In genomic region chr6:142845143-142845571, GRCh38 we compare ENCODE assay signal across 8 cellular contexts.
DNase-seq lines count a peak whose midpoint lies in the region; ATAC-seq and TF ChIP-seq lines count a peak whose summit lies in the region.

No MANE protein-coding gene starts in this region.

- H3K27me3 ChIP-seq in Loucy (ENCODE audit: insufficient read depth, low read length, poor library complexity, severe bottlenecking) (no peaks in the 10 kb centered on the region), ectodermal cell (ENCODE audit: control insufficient read depth, insufficient read depth, low read length, poor library complexity, severe bottlenecking) (no peaks in the 10 kb centered on the region), prostate gland (replicated peaks; ENCODE audit: insufficient read depth) (no peaks in the 10 kb centered on the region)

- H3K4me1 ChIP-seq in Loucy (ENCODE audit: insufficient read depth, low read length, poor library complexity, severe bottlenecking) (peaks cover 70% of the 10 kb centered on the region), ectodermal cell (ENCODE audit: control insufficient read depth, insufficient read depth, low read length) (peaks cover 22% of the 10 kb centered on the region), prostate gland (replicated peaks) (peaks cover 6% of the 10 kb centered on the region)

- TF ChIP-seq CTCF in Loucy (conservative IDR thresholded peaks at IDR 0.05; ENCODE audit: low read length) (no peak), prostate gland (IDR thresholded peaks at IDR 0.05) (no peak)

- peak overlapping the region; percentile 31 for H3K4me2 ChIP-seq in Loucy (ENCODE audit: low read depth, low read length, poor library complexity, severe bottlenecking)

- peak; percentile 38 for ATAC-seq in GM21529 (IDR thresholded peaks at IDR 0.05; ENCODE audit: unreplicated experiment)

- DNase-seq in ELR (ENCODE audit: low read depth) = peak; percentile 69
- no peak for DNase-seq in prostate gland (ENCODE audit: low spot score)
- no peak for DNase-seq in NCI-H187 (lab: John Stamatoyannopoulos, UW)
- DNase-seq in NCI-H345 treated with DMSO at 0.1 percent for 48 hours (lab: John Stamatoyannopoulos, UW; ENCODE audit: unreplicated experiment) = no peak
- DNase-seq in SW480 (ENCODE audit: low spot score) = no peak

- H3K36me3 ChIP-seq in Loucy (ENCODE audit: insufficient read depth, low read length) (no peaks in the 10 kb centered on the region), ectodermal cell (ENCODE audit: control insufficient read depth, insufficient read depth, low read length) (no peaks in the 10 kb centered on the region), prostate gland (no peaks in the 10 kb centered on the region)

- intact Hi-C loops in prostate gland (cut with DNase I) = loop anchor here (5.0 kb wide), 1 partner anchor 97 kb away; no protein-coding TSS in a partner anchor

- H3K9ac ChIP-seq in Loucy (ENCODE audit: low read depth, low read length, poor library complexity, severe bottlenecking) = no peak overlapping the region

- H3K27ac ChIP-seq in ectodermal cell (ENCODE audit: insufficient read depth, low read depth, low read length, poor library complexity, severe bottlenecking) = peak overlapping the region; percentile 83
- peak overlapping the region; percentile 66 to 77 for H3K27ac ChIP-seq in prostate gland

- peaks cover 46% of the 10 kb centered on the region for H4K20me1 ChIP-seq in Loucy (ENCODE audit: insufficient read depth, low read length, poor library complexity, severe bottlenecking)

- WGBS in ectodermal cell, 2 experiments = 100% methylated on average over 1 of the region's 2 CpGs
- 49% methylated on average over 2 of the region's 2 CpGs for WGBS in prostate gland

- H3K9me3 ChIP-seq in Loucy (ENCODE audit: insufficient read depth, low read depth, low read length) = no peaks in the 10 kb centered on the region
- no peaks in the 10 kb centered on the region for H3K9me3 ChIP-seq in ectodermal cell (ENCODE audit: control insufficient read depth, low read length)
- H3K9me3 ChIP-seq in prostate gland = no peaks in the 10 kb centered on the region

- H3F3A ChIP-seq in Loucy (ENCODE audit: low read depth) = 0 out of 2 replicates have a peak, but pooled peaks cover 7% of the 10 kb centered on the region

- no peak overlapping the region for H2AFZ ChIP-seq in Loucy (ENCODE audit: low read length)

- H3K9me2 ChIP-seq in Loucy (replicated peaks; ENCODE audit: low read depth, low read length) = no peaks in the 10 kb centered on the region

- peaks cover 81% of the 10 kb centered on the region for H3K79me2 ChIP-seq in Loucy (ENCODE audit: insufficient read depth, low read length)

- no peak for TF ChIP-seq POLR2A in prostate gland (IDR thresholded peaks at IDR 0.05)

- H3K4me3 ChIP-seq in Loucy (ENCODE audit: low read length, poor library complexity, severe bottlenecking) (no peak overlapping the region), ectodermal cell (ENCODE audit: insufficient read depth, low read depth, low read length) (no peak overlapping the region), prostate gland (peak overlapping the region; percentile 9 to 27)

Comparison
In these comparisons a context has a peak if more than half of its experiments do, and no peak if none do; other contexts are left out.
1. H3K4me3 ChIP-seq: peak in prostate gland (2 of 2); none in Loucy (single experiment) and ectodermal cell (single experiment).